28 cellular contexts compared by ENCODE assay signal in the genomic region with DNA sequence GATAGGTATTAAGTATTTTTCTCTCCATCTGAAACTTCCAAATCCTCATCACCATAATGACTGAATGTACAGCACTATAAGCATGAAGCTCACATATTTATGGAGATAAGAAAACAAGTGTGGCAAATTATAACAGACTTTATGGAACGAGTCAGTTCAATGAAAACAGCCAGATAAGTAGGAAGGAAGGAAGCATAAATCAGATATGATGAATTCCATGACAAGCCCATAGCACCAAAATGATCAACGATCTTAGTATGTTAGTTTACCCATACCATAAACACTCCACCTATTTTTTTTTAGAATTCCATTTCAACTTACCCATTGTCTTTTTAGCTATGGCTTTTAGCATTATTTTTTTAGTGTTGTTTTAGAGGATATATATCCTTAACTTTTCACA.
"Had no signal": no experiment of that assay in that cellular context is flagged by ENCODE, and none has a peak within 500 bp of the region (broad histone marks: within the 10 kb centered on the region; RNA-seq: fewer than 3 reads in every experiment).

No MANE protein-coding gene starts in this region.

- H3K4me1 ChIP-seq: SJCRH30 had no signal

- H3K4me3 Mint-ChIP-seq: activated CD8-positive, alpha-beta memory T cell treated with anti-CD3 and anti-CD28 coated beads, Interleukin-2, amount 10 ng/mL, durations not matched to agents 7 days and 5 days; activated naive CD8-positive, alpha-beta T cell treated with anti-CD3 and anti-CD28 coated beads, Interleukin-2, amount 10 ng/mL, durations not matched to agents 7 days and 5 days; activated T-cell treated with anti-CD3 and anti-CD28 coated beads, Interleukin-2, amount 50 U/mL, for 24 hours; activated T-helper 1 cell treated with anti-CD3 and anti-CD28 coated beads, Interleukin-12 subunit alpha, Interleukin-12 subunit beta, Interleukin-2, Interleukin-4 antibody, amounts not matched to agents 30 ng/mL and 10 ng/mL and 1 ng/mL, durations not matched to agents 14 hours and 24 hours and 36 hours had no signal

- H3K4me3 ChIP-seq: adrenal gland, MG63, SJCRH30 had no signal

- ATAC-seq: activated CD4-positive, CD25-positive, alpha-beta regulatory T cell treated with anti-CD3 and anti-CD28 coated beads, Interleukin-2, amount 50 U/mL, for 24 hours; activated CD8-positive, alpha-beta memory T cell treated with anti-CD3 and anti-CD28 coated beads, Interleukin-2, amount 10 ng/mL, durations not matched to agents 7 days and 5 days; Panc1 had no signal

- H3K9me3 ChIP-seq: adrenal gland, MG63, SJCRH30 had no signal

- H3K36me3 ChIP-seq: adrenal gland, MG63, SJCRH30 had no signal

- H3K9ac ChIP-seq: KMS-11 had no signal

- H3K27ac Mint-ChIP-seq: activated CD8-positive, alpha-beta memory T cell treated with anti-CD3 and anti-CD28 coated beads, Interleukin-2, amount 10 ng/mL, durations not matched to agents 7 days and 5 days; activated naive CD8-positive, alpha-beta T cell treated with anti-CD3 and anti-CD28 coated beads, Interleukin-2, amount 10 ng/mL, durations not matched to agents 7 days and 5 days; activated T-cell treated with anti-CD3 and anti-CD28 coated beads, Interleukin-2, amount 50 U/mL, for 24 hours; activated T-helper 1 cell treated with anti-CD3 and anti-CD28 coated beads, Interleukin-12 subunit alpha, Interleukin-12 subunit beta, Interleukin-2, Interleukin-4 antibody, amounts not matched to agents 30 ng/mL and 10 ng/mL and 1 ng/mL, durations not matched to agents 14 hours and 24 hours and 36 hours had no signal

- H3K9me3 Mint-ChIP-seq: activated naive CD8-positive, alpha-beta T cell treated with anti-CD3 and anti-CD28 coated beads, Interleukin-2, amount 10 ng/mL, durations not matched to agents 7 days and 5 days; activated T-helper 1 cell treated with anti-CD3 and anti-CD28 coated beads, Interleukin-12 subunit alpha, Interleukin-12 subunit beta, Interleukin-2, Interleukin-4 antibody, amounts not matched to agents 30 ng/mL and 10 ng/mL and 1 ng/mL, durations not matched to agents 14 hours and 24 hours and 36 hours had no signal

- H3K27me3 Mint-ChIP-seq: activated CD8-positive, alpha-beta memory T cell treated with anti-CD3 and anti-CD28 coated beads, Interleukin-2, amount 10 ng/mL, durations not matched to agents 7 days and 5 days; activated naive CD8-positive, alpha-beta T cell treated with anti-CD3 and anti-CD28 coated beads, Interleukin-2, amount 10 ng/mL, durations not matched to agents 7 days and 5 days; activated T-cell treated with anti-CD3 and anti-CD28 coated beads, Interleukin-2, amount 50 U/mL, for 24 hours had no signal

- H3K27me3 ChIP-seq: adrenal gland, MG63, SJCRH30 had no signal

- DNase-seq: activated CD4-positive, alpha-beta T cell treated with anti-CD3 and anti-CD28 coated beads for 4 hours; activated CD8-positive, alpha-beta memory T cell treated with anti-CD3 and anti-CD28 coated beads, Interleukin-2, amount 10 ng/mL, durations not matched to agents 7 days and 5 days; activated effector memory CD4-positive, alpha-beta T cell treated with Interleukin-2 at 50 U/mL for 16 hours; activated naive CD4-positive, alpha-beta T cell treated with Interleukin-2 at 50 U/mL for 16 hours; activated naive CD8-positive, alpha-beta T cell treated with anti-CD3 and anti-CD28 coated beads, Interleukin-2, amount 10 ng/mL, durations not matched to agents 7 days and 5 days; activated T-cell treated with anti-CD3 and anti-CD28 coated beads, Interleukin-2, amount 50 U/mL, for 24 hours; adrenal gland; anterior cingulate cortex; cerebellar nuclear complex; MG63; MV-4-11; NCI-H1092 treated with DMSO at 0.1 percent for 48 hours; NCI-H1417 treated with DMSO at 0.1 percent for 48 hours; NCI-H1694; NCI-H2029; NCI-H2107; NCI-H226; NCI-H526; NCI-H82; Right ventricle myocardium superior; SJCRH30; T-helper 2 cell; T1000 had no signal

- H3K27ac ChIP-seq: adrenal gland, KMS-11, RWPE1, SJCRH30 had no signal
